18 cellular contexts compared by ENCODE assay signal in genomic region chr20:15379897-15380296, GRCh38.
"Had no signal": no experiment of that assay in that cellular context is flagged by ENCODE, and none has a peak within 500 bp of the region (broad histone marks: within the 10 kb centered on the region; RNA-seq: fewer than 3 reads in every experiment).

No MANE protein-coding gene starts in this region.

- DNase-seq: KBM-7, MV-4-11, NCI-H1048, NCI-H1105, NCI-H1417, NCI-H1436 treated with DMSO at 0.1 percent for 48 hours, NCI-H1694, NCI-H187 treated with DMSO at 0.1 percent for 48 hours, NCI-H2029 treated with DMSO at 0.1 percent for 48 hours, NCI-H2227 treated with DMSO at 0.1 percent for 48 hours, NCI-H446, NCI-H510A, NCI-H524 treated with DMSO at 0.1 percent for 48 hours, NCI-H69, NCI-H774, Right ventricle myocardium superior, RPMI8226 had no signal

- H3K4me3 ChIP-seq: SK-N-MC had no signal

- H3K27ac ChIP-seq: SK-N-MC had no signal
